Comparison of ENCODE assay signal across 14 cellular contexts in the genomic region with DNA sequence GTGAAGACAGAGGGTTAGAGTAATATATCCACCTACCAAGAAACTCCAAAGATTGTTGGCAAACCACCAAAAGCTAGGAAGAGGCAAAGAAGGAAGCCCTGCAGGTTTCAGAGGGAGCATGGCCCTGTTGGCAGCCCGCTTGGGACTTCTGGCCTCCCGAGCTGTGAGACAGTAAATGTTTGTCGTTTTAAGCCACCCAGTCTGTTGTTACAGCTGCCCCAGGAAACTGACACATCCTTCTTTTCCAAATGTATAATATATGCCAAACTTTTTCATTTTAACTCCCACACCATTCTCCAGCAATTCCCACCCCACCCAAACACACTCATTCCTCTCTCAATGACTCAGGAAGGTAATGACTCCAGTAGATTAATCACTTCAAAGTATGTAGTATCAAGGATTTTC.
DNase-seq lines count a peak whose midpoint lies in the region; ATAC-seq and TF ChIP-seq lines count a peak whose summit lies in the region.
"Had no signal": no experiment of that assay in that cellular context is flagged by ENCODE, and none has a peak within 500 bp of the region (broad histone marks: within the 10 kb centered on the region; RNA-seq: fewer than 3 reads in every experiment).

No MANE protein-coding gene starts in this region.

- no peak for TF ChIP-seq CTCF in fibroblast of mammary gland (conservative IDR thresholded peaks at IDR 0.05; ENCODE audit: control insufficient read depth, insufficient read depth, low read depth, low read length)

- peak overlapping the region; percentile 25 for H3K9ac ChIP-seq in skeletal muscle satellite cell (ENCODE audit: low read depth, low read length)

- H3K4me1 ChIP-seq in SJCRH30 (peaks cover 3% of the 10 kb centered on the region; the same call in 1 of the 2 replicates), skeletal muscle satellite cell (ENCODE audit: control insufficient read depth, insufficient read depth, low read length) (peaks cover 10% of the 10 kb centered on the region)
- H3K4me1 ChIP-seq: left ventricle myocardium inferior, Peyer's patch had no signal

- no peak for ATAC-seq in GM18498 (IDR thresholded peaks at IDR 0.05; ENCODE audit: unreplicated experiment)

- H3K4me3 ChIP-seq in SJCRH30 (no peak overlapping the region), fibroblast of mammary gland (ENCODE audit: control insufficient read depth, low read depth, low read length) (no peak overlapping the region), skeletal muscle satellite cell (ENCODE audit: low read length) (no peak overlapping the region)
- H3K4me3 ChIP-seq: left ventricle myocardium inferior, Peyer's patch had no signal

- H3K4me2 ChIP-seq in skeletal muscle satellite cell (ENCODE audit: low read length) = peak overlapping the region; percentile 35

- no peaks in the 10 kb centered on the region for H3K36me3 ChIP-seq in SJCRH30
- H3K36me3 ChIP-seq in skeletal muscle satellite cell (ENCODE audit: insufficient read depth, low read length) = no peaks in the 10 kb centered on the region
- H3K36me3 ChIP-seq: left ventricle myocardium inferior, Peyer's patch had no signal

- H3K27me3 ChIP-seq in SJCRH30 (no peaks in the 10 kb centered on the region), skeletal muscle satellite cell (ENCODE audit: control insufficient read depth, insufficient read depth, low read length) (peaks cover 5% of the 10 kb centered on the region)
- H3K27me3 ChIP-seq: Peyer's patch had no signal

- H3K9me3 ChIP-seq in SJCRH30 (replicated peaks) = no peaks in the 10 kb centered on the region
- H3K9me3 ChIP-seq in skeletal muscle satellite cell (replicated peaks; ENCODE audit: low read length) = no peaks in the 10 kb centered on the region
- H3K9me3 ChIP-seq: Peyer's patch had no signal

- H3K27ac ChIP-seq in SJCRH30 = no peak overlapping the region
- H3K27ac ChIP-seq: left ventricle myocardium inferior, Peyer's patch, VCaP had no signal

- DNase-seq in GM04503 (ENCODE audit: low read depth) (peak; percentile 47), SJCRH30 (peak; percentile 30 to 58), fibroblast of mammary gland (ENCODE audit: low read depth) (peak; percentile 93), NOMO-1 (lab: John Stamatoyannopoulos, UW; ENCODE audit: unreplicated experiment in 2 of 2) (no peak), AML-193 (lab: John Stamatoyannopoulos, UW) (no peak)
- DNase-seq in activated CD8-positive, alpha-beta memory T cell treated with anti-CD3 and anti-CD28 coated beads for 24 hours = no peak
- DNase-seq: activated T-cell treated with anti-CD3 and anti-CD28 coated beads, Interleukin-2, amount 50 U/mL, for 48 hours; KG1; left ventricle myocardium inferior; Peyer's patch; posterior cingulate gyrus had no signal

Comparison
In these comparisons a context has a peak if more than half of its experiments do, and no peak if none do; other contexts are left out.
1. DNase-seq: peak in GM04503 (single experiment), SJCRH30 (2 of 2) and fibroblast of mammary gland (single experiment); none in NOMO-1 (0 of 2), AML-193 (0 of 2) and activated CD8-positive, alpha-beta memory T cell treated with anti-CD3 and anti-CD28 coated beads for 24 hours (single experiment).